In genomic region chr15:72722071-72722696, GRCh38 we compare ENCODE assay signal across 8 cellular contexts. TPM values are rescaled to one million over a fixed set of nuclear protein-coding genes. Genes with fewer than 3 reads are reported as not detected.
A peak's percentile ranks its signal among the peaks of the same experiment; 100 is the strongest.
DNase-seq lines count a peak whose midpoint lies in the region; ATAC-seq and TF ChIP-seq lines count a peak whose summit lies in the region.

No MANE protein-coding gene starts in this region.

- no peaks in the 10 kb centered on the region for H3K9me3 ChIP-seq in cardiac muscle cell (ENCODE audit: low read depth)

- no peaks in the 10 kb centered on the region for H3K36me3 ChIP-seq in cardiac muscle cell

- H3K27me3 ChIP-seq in cardiac muscle cell, result no peaks in the 10 kb centered on the region

- no peaks in the 10 kb centered on the region for H3K9me3 Mint-ChIP-seq in activated naive CD4-positive, alpha-beta T cell treated with anti-CD3 and anti-CD28 coated beads, Interleukin-2, amount 50 U/mL, for 24 hours

- DNase-seq in DMS53 treated with DMSO at 0.1 percent for 48 hours (lab: John Stamatoyannopoulos, UW; ENCODE audit: unreplicated experiment) (peak; percentile 59), LHCN-M2 (ENCODE audit: low read depth) (peak; percentile 65), cardiac muscle cell (ENCODE audit: low read depth in 1 of 2, low spot score in 1 of 2) (peak; percentile 81 to 85), putamen (ENCODE audit: low spot score) (peak; percentile 34)

- no peak overlapping the region for H3K4me3 ChIP-seq in cardiac muscle cell

- no peaks in the 10 kb centered on the region for H3K4me1 ChIP-seq in cardiac muscle cell (ENCODE audit: low read depth)

- no peaks in the 10 kb centered on the region for H3K27me3 Mint-ChIP-seq in activated naive CD4-positive, alpha-beta T cell treated with anti-CD3 and anti-CD28 coated beads, Interleukin-2, amount 50 U/mL, for 24 hours

- no peak overlapping the region for H3K4me3 Mint-ChIP-seq in activated naive CD4-positive, alpha-beta T cell treated with anti-CD3 and anti-CD28 coated beads, Interleukin-2, amount 50 U/mL, for 24 hours

- H3K36me3 Mint-ChIP-seq in activated naive CD4-positive, alpha-beta T cell treated with anti-CD3 and anti-CD28 coated beads, Interleukin-2, amount 50 U/mL, for 24 hours, result peaks cover 8% of the 10 kb centered on the region

- peak; percentile 91 for ATAC-seq in SK-N-SH treated with all-trans-retinoic acid at 6 μM for 48 hours
- no peak for ATAC-seq in HG03175 (IDR thresholded peaks at IDR 0.05; ENCODE audit: unreplicated experiment)
- ATAC-seq in HG03520 (IDR thresholded peaks at IDR 0.05; ENCODE audit: unreplicated experiment), result no peak

- peak; percentile 81 for TF ChIP-seq CTCF in cardiac muscle cell (IDR thresholded peaks at IDR 0.05; ENCODE audit: low read depth, low read length)

- peak overlapping the region; percentile 30 for H3K27ac Mint-ChIP-seq in activated naive CD4-positive, alpha-beta T cell treated with anti-CD3 and anti-CD28 coated beads, Interleukin-2, amount 50 U/mL, for 24 hours

- no peak overlapping the region for H3K27ac ChIP-seq in cardiac muscle cell

- H3K4me1 Mint-ChIP-seq in activated naive CD4-positive, alpha-beta T cell treated with anti-CD3 and anti-CD28 coated beads, Interleukin-2, amount 50 U/mL, for 24 hours, result no peaks in the 10 kb centered on the region

TF ChIP-seq in SK-N-SH treated with all-trans-retinoic acid at 6 μM for 48 hours, 23 proteins besides CTCF, POLR2A, EP300 and RAD21:
- TF ChIP-seq PPARA (CRISPR knock-in tag; IDR thresholded peaks at IDR 0.05; ENCODE audit: borderline replicate concordance) (no peak), ZNF70 (CRISPR knock-in tag; IDR thresholded peaks at IDR 0.05) (no peak), ISL1 (CRISPR knock-in tag; IDR thresholded peaks at IDR 0.05) (no peak), ZC3H10 (CRISPR knock-in tag; IDR thresholded peaks at IDR 0.05) (no peak), ARNTL (CRISPR knock-in tag; IDR thresholded peaks at IDR 0.05; ENCODE audit: borderline replicate concordance, low read depth) (no peak), CSDC2 (CRISPR knock-in tag; IDR thresholded peaks at IDR 0.05) (no peak), TCF4 (CRISPR knock-in tag; IDR thresholded peaks at IDR 0.05; ENCODE audit: borderline replicate concordance) (no peak), ZNF565 (CRISPR knock-in tag; conservative IDR thresholded peaks at IDR 0.05; ENCODE audit: low read depth) (no peak), PATZ1 (CRISPR knock-in tag; IDR thresholded peaks at IDR 0.05; ENCODE audit: borderline replicate concordance) (no peak), ZFP30 (CRISPR knock-in tag; IDR thresholded peaks at IDR 0.05) (no peak), GLIS3 (CRISPR knock-in tag; IDR thresholded peaks at IDR 0.05) (no peak), BACH2 (CRISPR knock-in tag; IDR thresholded peaks at IDR 0.05; ENCODE audit: borderline replicate concordance) (no peak), OSR1 (CRISPR knock-in tag; IDR thresholded peaks at IDR 0.05) (no peak), TOX (CRISPR knock-in tag; IDR thresholded peaks at IDR 0.05; ENCODE audit: borderline replicate concordance) (no peak), ZFP3 (CRISPR knock-in tag; IDR thresholded peaks at IDR 0.05) (no peak)
- TF ChIP-seq, protein P1, sequence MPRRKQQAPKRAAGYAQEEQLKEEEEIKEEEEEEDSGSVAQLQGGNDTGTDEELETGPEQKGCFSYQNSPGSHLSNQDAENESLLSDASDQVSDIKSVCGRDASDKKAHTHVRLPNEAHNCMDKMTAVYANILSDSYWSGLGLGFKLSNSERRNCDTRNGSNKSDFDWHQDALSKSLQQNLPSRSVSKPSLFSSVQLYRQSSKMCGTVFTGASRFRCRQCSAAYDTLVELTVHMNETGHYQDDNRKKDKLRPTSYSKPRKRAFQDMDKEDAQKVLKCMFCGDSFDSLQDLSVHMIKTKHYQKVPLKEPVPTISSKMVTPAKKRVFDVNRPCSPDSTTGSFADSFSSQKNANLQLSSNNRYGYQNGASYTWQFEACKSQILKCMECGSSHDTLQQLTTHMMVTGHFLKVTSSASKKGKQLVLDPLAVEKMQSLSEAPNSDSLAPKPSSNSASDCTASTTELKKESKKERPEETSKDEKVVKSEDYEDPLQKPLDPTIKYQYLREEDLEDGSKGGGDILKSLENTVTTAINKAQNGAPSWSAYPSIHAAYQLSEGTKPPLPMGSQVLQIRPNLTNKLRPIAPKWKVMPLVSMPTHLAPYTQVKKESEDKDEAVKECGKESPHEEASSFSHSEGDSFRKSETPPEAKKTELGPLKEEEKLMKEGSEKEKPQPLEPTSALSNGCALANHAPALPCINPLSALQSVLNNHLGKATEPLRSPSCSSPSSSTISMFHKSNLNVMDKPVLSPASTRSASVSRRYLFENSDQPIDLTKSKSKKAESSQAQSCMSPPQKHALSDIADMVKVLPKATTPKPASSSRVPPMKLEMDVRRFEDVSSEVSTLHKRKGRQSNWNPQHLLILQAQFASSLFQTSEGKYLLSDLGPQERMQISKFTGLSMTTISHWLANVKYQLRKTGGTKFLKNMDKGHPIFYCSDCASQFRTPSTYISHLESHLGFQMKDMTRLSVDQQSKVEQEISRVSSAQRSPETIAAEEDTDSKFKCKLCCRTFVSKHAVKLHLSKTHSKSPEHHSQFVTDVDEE (CRISPR knock-in tag; IDR thresholded peaks at IDR 0.05), result no peak

RNA-seq across cellular contexts. Expression of gene BBS4, which starts 36.2 kb away (rescaled TPM):
- total RNA-seq in LHCN-M2 (2014; rRNA removed), result 18.1 and 20.0 TPM in 2 replicates
- polyA plus RNA-seq in LHCN-M2 (2012), result 10.6 TPM
- 42.8 and 86.8 TPM in 2 replicates for total RNA-seq in cardiac muscle cell
- 37.9 and 50.0 TPM in 2 replicates for polyA plus RNA-seq in cardiac muscle cell

RNA-seq across cellular contexts. Expression of gene HIGD2B, which starts 36.2 kb away (rescaled TPM):
- total RNA-seq in LHCN-M2 (2014; rRNA removed) (not detected in 2 replicates), cardiac muscle cell (not detected in 2 replicates)
- polyA plus RNA-seq in LHCN-M2 (2012), result 0.05 TPM
- 0.99 TPM in 1 of 2 replicates, not detected in the other for polyA plus RNA-seq in cardiac muscle cell
